2 cellular contexts compared by ENCODE assay signal in the genomic region with DNA sequence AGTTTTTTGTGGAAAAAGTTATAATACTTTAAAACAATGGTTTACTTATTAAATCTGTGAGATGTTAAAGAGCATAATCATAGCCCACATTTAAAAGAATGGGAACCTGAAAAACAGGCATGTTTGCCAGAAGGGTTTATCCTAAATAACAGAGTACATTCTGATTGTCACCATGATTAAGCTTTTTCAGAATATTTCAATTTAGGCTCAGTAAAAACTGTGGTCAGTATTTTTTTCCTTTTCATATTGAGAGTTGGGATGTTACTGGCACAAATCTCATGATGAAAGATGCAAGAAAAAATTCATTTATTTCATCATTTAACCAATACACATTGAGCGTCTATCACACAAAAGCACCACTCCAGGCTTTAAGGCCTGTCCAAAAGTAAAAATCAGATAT.
TF ChIP-seq lines count a peak whose summit lies in the region.

No MANE protein-coding gene starts in this region.

TF ChIP-seq in A549, 52 proteins besides CTCF, POLR2A, EP300 and RAD21:
- TF ChIP-seq POLR2AphosphoS2 (conservative IDR thresholded peaks at IDR 0.05; ENCODE audit: low read length) (no peak), NFE2L2 (conservative IDR thresholded peaks at IDR 0.05; ENCODE audit: low read length) (0 out of 2 replicates have a peak, but pooled peaks have one; percentile 38)
TF ChIP-seq in A549: peak in this region for 1.

TF ChIP-seq in IMR-90, 13 proteins besides CTCF, POLR2A, EP300 and RAD21:
- TF ChIP-seq NFE2L2 (IDR thresholded peaks at IDR 0.05; ENCODE audit: low read depth, low read length) (0 out of 2 replicates have a peak, but pooled peaks have one; percentile 31), SMC3 (IDR thresholded peaks at IDR 0.05; ENCODE audit: low read depth, low read length) (no peak)
